In the genomic region with DNA sequence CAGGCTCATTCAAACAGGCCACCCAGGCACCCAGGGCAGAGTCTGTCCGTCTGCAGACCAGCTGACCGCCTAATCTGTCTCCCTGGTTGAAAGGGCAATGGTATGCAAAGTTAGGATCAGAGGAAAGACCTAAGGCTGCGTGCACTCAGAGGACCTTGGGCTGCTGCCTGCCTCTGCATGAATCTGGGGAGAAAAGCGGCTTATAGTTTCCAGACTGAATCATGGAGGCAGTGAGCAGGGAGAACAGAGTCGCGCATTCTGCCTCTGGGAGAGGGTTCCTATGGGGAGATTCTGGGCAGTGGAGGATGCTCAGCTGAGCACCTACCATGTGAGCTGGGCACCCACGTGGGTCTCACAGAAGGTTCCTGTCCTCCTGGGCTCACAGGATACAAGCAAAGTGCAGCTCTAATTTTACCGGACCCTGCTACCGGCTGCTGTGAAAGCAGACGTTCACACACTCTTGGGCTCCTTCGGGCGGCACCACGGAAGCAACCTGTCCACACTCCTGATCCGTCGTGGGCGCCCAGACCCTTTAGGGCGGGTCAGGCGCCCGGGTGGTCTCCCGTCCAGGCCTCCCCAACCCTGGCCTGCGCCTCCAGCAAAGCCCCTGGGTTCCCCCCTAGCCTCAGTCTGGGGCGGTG, we compare ENCODE assay signal across 7 cellular contexts. TPM values are rescaled to one million over a fixed set of nuclear protein-coding genes. Genes with fewer than 3 reads are reported as not detected.
DNase-seq lines count a peak whose midpoint lies in the region; ATAC-seq and TF ChIP-seq lines count a peak whose summit lies in the region.

No MANE protein-coding gene starts in this region.

- H3F3A ChIP-seq in GM23338 (replicated peaks; ENCODE audit: low read depth) = 0 out of 2 replicates have a peak, but pooled peaks cover 9% of the 10 kb centered on the region

- peaks cover 5% of the 10 kb centered on the region; the same call in 2 of the 3 replicates for H3K9me3 Mint-ChIP-seq in GM23338
- H3K9me3 Mint-ChIP-seq in activated naive CD4-positive, alpha-beta T cell treated with anti-CD3 and anti-CD28 coated beads, Interleukin-2, amount 50 U/mL, for 72 hours = no peaks in the 10 kb centered on the region

- DNase-seq in GM23338 (ENCODE audit: low spot score) = peak; percentile 43
- DNase-seq in LoVo (ENCODE audit: low spot score) = peak; percentile 33
- peak in 1 of 2 donors; percentile 11 for DNase-seq in activated naive CD4-positive, alpha-beta T cell treated with anti-CD3 and anti-CD28 coated beads, Interleukin-2, amount 50 U/mL, for 72 hours (ENCODE audit: low spot score in 2 of 2)
- DNase-seq in left cardiac atrium = no peak
- peak; percentile 14 for DNase-seq in prostate gland (ENCODE audit: low spot score)
- DNase-seq in NOMO-1 treated with dmso at 0.1 percent for 144 hours (lab: John Stamatoyannopoulos, UW; ENCODE audit: unreplicated experiment) = no peak

- 0 out of 2 replicates have a peak, but pooled peaks cover 3% of the 10 kb centered on the region for H3K27me3 ChIP-seq in GM23338 (ENCODE audit: insufficient read depth)
- H3K27me3 ChIP-seq in prostate gland (replicated peaks; ENCODE audit: insufficient read depth) = no peaks in the 10 kb centered on the region

- ATAC-seq in GM18498 (IDR thresholded peaks at IDR 0.05; ENCODE audit: unreplicated experiment) (peak; percentile 37), GM23338 (peak; percentile 18), left cardiac atrium (peak; percentile 8 to 24)
- peak; percentile 6 to 21 for ATAC-seq in activated naive CD4-positive, alpha-beta T cell treated with anti-CD3 and anti-CD28 coated beads, Interleukin-2, amount 50 U/mL, for 72 hours

- peak overlapping the region; percentile 79 for H3K4me3 Mint-ChIP-seq in GM23338

- peaks cover 34% of the 10 kb centered on the region for H3K79me2 ChIP-seq in GM23338 (replicated peaks; ENCODE audit: insufficient read depth)

- H4K20me1 ChIP-seq in GM23338 (replicated peaks; ENCODE audit: insufficient read depth) = no peaks in the 10 kb centered on the region

- H3K27ac ChIP-seq in GM23338 (ENCODE audit: low read depth) (no peak overlapping the region), prostate gland (peak overlapping the region; percentile 59)

- H3K4me2 ChIP-seq in GM23338 = peak overlapping the region; percentile 93

- peaks cover 25% of the 10 kb centered on the region for H3K27me3 Mint-ChIP-seq in GM23338 (ENCODE audit: insufficient read depth, low read depth, poor library complexity)

- H3K36me3 Mint-ChIP-seq in GM23338 (ENCODE audit: low read depth) = peaks cover 6% of the 10 kb centered on the region; the same call in 1 of the 3 replicates
- H3K36me3 Mint-ChIP-seq in activated naive CD4-positive, alpha-beta T cell treated with anti-CD3 and anti-CD28 coated beads, Interleukin-2, amount 50 U/mL, for 72 hours = peaks cover 0 to 6% of the 10 kb centered on the region in 2 donors

- H2AFZ ChIP-seq in GM23338 = peak overlapping the region; percentile 85

- no peak for TF ChIP-seq CTCF in GM23338 (conservative IDR thresholded peaks at IDR 0.05; ENCODE audit: low read depth in 2 of 2)
- TF ChIP-seq CTCF in prostate gland (IDR thresholded peaks at IDR 0.05) = no peak

- 23% methylated on average over 21 of the region's 22 CpGs for WGBS in prostate gland

- no peaks in the 10 kb centered on the region for H3K9me2 ChIP-seq in GM23338 (ENCODE audit: insufficient read depth)

- H3K4me3 ChIP-seq in GM23338 (peak overlapping the region; percentile 88), prostate gland (peak overlapping the region; percentile 55 to 58)

- no peak overlapping the region for H3K27ac Mint-ChIP-seq in GM23338
- H3K27ac Mint-ChIP-seq in activated naive CD4-positive, alpha-beta T cell treated with anti-CD3 and anti-CD28 coated beads, Interleukin-2, amount 50 U/mL, for 72 hours = no peak overlapping the region

- no peak for TF ChIP-seq POLR2A in prostate gland (IDR thresholded peaks at IDR 0.05)

- 0 out of 2 replicates have a peak, but pooled peaks cover 5% of the 10 kb centered on the region for H3K36me3 ChIP-seq in GM23338 (ENCODE audit: insufficient read depth)
- H3K36me3 ChIP-seq in prostate gland = no peaks in the 10 kb centered on the region

- intact Hi-C loops in left cardiac atrium (cut with DNase I) (no loop called here), prostate gland (cut with DNase I) (no loop called here)

- peaks cover 24% of the 10 kb centered on the region for H3K4me1 ChIP-seq in GM23338 (ENCODE audit: insufficient read depth)
- no peaks in the 10 kb centered on the region for H3K4me1 ChIP-seq in prostate gland (replicated peaks)

- H3K9me3 ChIP-seq in prostate gland = no peaks in the 10 kb centered on the region

- peaks cover 24% of the 10 kb centered on the region for H3K4me1 Mint-ChIP-seq in GM23338

TF ChIP-seq in GM23338, 12 proteins besides CTCF, POLR2A, EP300 and RAD21:
- TF ChIP-seq STAT1 (IDR thresholded peaks at IDR 0.05; ENCODE audit: unreplicated experiment) (no peak), EZH2phosphoT487 (IDR thresholded peaks at IDR 0.05; ENCODE audit: unreplicated experiment) (no peak), ZNF331 (CRISPR knock-in tag; IDR thresholded peaks at IDR 0.05; ENCODE audit: low read depth) (no peak)
- TF ChIP-seq, protein P1, sequence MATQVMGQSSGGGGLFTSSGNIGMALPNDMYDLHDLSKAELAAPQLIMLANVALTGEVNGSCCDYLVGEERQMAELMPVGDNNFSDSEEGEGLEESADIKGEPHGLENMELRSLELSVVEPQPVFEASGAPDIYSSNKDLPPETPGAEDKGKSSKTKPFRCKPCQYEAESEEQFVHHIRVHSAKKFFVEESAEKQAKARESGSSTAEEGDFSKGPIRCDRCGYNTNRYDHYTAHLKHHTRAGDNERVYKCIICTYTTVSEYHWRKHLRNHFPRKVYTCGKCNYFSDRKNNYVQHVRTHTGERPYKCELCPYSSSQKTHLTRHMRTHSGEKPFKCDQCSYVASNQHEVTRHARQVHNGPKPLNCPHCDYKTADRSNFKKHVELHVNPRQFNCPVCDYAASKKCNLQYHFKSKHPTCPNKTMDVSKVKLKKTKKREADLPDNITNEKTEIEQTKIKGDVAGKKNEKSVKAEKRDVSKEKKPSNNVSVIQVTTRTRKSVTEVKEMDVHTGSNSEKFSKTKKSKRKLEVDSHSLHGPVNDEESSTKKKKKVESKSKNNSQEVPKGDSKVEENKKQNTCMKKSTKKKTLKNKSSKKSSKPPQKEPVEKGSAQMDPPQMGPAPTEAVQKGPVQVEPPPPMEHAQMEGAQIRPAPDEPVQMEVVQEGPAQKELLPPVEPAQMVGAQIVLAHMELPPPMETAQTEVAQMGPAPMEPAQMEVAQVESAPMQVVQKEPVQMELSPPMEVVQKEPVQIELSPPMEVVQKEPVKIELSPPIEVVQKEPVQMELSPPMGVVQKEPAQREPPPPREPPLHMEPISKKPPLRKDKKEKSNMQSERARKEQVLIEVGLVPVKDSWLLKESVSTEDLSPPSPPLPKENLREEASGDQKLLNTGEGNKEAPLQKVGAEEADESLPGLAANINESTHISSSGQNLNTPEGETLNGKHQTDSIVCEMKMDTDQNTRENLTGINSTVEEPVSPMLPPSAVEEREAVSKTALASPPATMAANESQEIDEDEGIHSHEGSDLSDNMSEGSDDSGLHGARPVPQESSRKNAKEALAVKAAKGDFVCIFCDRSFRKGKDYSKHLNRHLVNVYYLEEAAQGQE (IDR thresholded peaks at IDR 0.05; ENCODE audit: unreplicated experiment) = no peak

RNA-seq across cellular contexts. Expression of a gene that starts 0.8 kb away (rescaled TPM):
- total RNA-seq in GM23338 (2014; rRNA removed; shearing (Covaris generic)) = 49.3 and 62.5 TPM in 2 replicates
- 31.0 TPM in 2 replicates for polyA plus RNA-seq in GM23338 (2016; fragmentation: Nextera tagmentation; extraction: Ambion mirVana)
- total RNA-seq in activated naive CD4-positive, alpha-beta T cell treated with anti-CD3 and anti-CD28 coated beads, Interleukin-2, amount 50 U/mL, for 72 hours = 10 to 100 TPM; 15.3 to 23.6 TPM
- total RNA-seq in left cardiac atrium (10 to 100 TPM; 26.2 to 31.3 TPM), prostate gland (10 to 100 TPM; 28.0 to 44.4 TPM)

RNA-seq across cellular contexts. Expression of a gene that starts 51.6 kb away (rescaled TPM):
- total RNA-seq in GM23338 (2014; rRNA removed; shearing (Covaris generic)) = 665 and 754 TPM in 2 replicates
- 511 and 519 TPM in 2 replicates for polyA plus RNA-seq in GM23338 (2016; fragmentation: Nextera tagmentation; extraction: Ambion mirVana)
- 100 to 1,000 TPM; 806 to 863 TPM for total RNA-seq in activated naive CD4-positive, alpha-beta T cell treated with anti-CD3 and anti-CD28 coated beads, Interleukin-2, amount 50 U/mL, for 72 hours
- total RNA-seq in left cardiac atrium (1,000 to 10,000 TPM in 1 of 2 donors, 100 to 1,000 TPM in 1; 977 to 1,049 TPM), prostate gland (1,000 to 10,000 TPM in 1 of 2 donors, 100 to 1,000 TPM in 1; 854 to 1,154 TPM)

Comparison
In these comparisons a context has a peak if more than half of its experiments do, and no peak if none do; other contexts are left out.
1. DNase-seq: peak in GM23338 (single experiment), LoVo (single experiment) and prostate gland (single experiment); none in left cardiac atrium (single experiment) and NOMO-1 treated with dmso at 0.1 percent for 144 hours (single experiment).
2. Peak in every context shown above with its lines, with median percentiles within 50 percentile points of each other: ATAC-seq.